In the genomic region with DNA sequence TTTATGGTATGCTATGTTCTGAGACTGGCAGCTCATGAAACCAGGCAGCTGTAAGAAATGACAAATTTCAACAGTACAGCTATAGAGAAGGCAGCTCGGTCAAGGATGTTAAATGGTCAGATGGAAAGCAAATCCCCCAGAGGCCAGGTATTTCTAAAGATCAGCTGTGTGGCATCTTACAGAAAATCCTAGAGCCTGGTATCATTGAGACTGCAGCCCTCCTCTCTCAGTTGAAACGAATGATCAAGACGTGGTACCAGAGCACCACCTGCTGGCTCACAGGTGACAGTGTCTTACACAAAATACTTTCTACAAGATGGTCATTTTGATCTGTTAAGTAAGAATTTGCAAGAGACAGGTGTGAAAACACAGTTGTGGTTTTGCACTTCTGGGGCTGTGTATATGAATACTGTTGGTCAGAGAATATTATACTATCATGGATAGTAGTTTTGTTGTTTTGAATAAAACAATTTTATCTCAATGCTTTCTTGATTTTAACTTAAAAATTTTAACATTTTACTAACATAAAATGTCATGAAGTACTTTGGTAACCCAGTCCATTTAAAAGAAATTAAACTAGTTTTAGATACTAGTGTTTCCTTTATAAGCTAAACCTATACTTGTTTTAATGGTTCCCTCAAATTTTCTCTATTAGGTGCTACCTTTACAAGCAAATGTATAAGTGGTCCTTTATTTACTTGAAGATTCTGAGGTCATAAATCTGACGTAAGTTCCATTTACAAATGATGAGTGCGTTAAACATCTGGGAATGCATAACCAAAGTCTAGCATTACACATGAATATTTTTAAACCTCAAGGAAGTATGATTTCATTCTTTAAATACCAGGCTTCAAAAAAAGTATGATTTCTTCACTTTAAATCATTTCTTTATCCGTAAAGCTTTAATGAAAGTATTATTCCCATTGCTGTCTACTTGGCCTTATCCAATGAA, we compare ENCODE assay signal across 8 cellular contexts.
DNase-seq lines count a peak whose midpoint lies in the region; ATAC-seq, FAIRE-seq and TF ChIP-seq lines count a peak whose summit lies in the region.

No MANE protein-coding gene starts in this region.

- no peak overlapping the region for H3K4me3 Mint-ChIP-seq in memory B cell

- H4K91ac ChIP-seq in H1 (replicated peaks; ENCODE audit: insufficient read length, low read length) = no peak overlapping the region

- H2BK120ac ChIP-seq in H1 (replicated peaks; ENCODE audit: low read depth, low read length) = no peak overlapping the region

- H3K14ac ChIP-seq in H1 (ENCODE audit: insufficient read length) = no peak overlapping the region

- H3K23me2 ChIP-seq in H1 (ENCODE audit: low read depth, low read length) = no peaks in the 10 kb centered on the region

- TF ChIP-seq EP300 in H1 (IDR thresholded peaks at IDR 0.05; ENCODE audit: borderline replicate concordance in 1 of 2, low read depth in 2 of 2, low read length in 2 of 2) = no peak

- H3K27ac Mint-ChIP-seq in memory B cell = no peak overlapping the region

- no peaks in the 10 kb centered on the region for H3K27me3 ChIP-seq in BE2C
- no peaks in the 10 kb centered on the region for H3K27me3 ChIP-seq in H1 (replicated peaks in 1 of 4; ENCODE audit: control insufficient read depth in 3 of 4, extremely low read depth in 1 of 4, insufficient read depth in 3 of 4, low read length in 3 of 4)

- H4K20me1 ChIP-seq in H1 (replicated peaks in 1 of 2; ENCODE audit: control insufficient read depth in 1 of 2, insufficient read depth in 2 of 2, low read length in 2 of 2) = no peaks in the 10 kb centered on the region

- no peak overlapping the region for H3K27ac ChIP-seq in H1 (ENCODE audit: low read depth, low read length)

- peaks cover 5% of the 10 kb centered on the region for H3K27me3 Mint-ChIP-seq in memory B cell

- no peak overlapping the region for H3K56ac ChIP-seq in H1 (replicated peaks; ENCODE audit: insufficient read length, low read depth, low read length)

- FAIRE-seq in H1 (lab: Jason Lieb, UNC) = peak; percentile 96

- POLR2A ChIA-PET in H1 (lab: Charles Lee; ENCODE audit: partially characterized antibody) = no interaction called here

- no peak overlapping the region for H2BK15ac ChIP-seq in H1 (ENCODE audit: low read length)

- H3K36me3 Mint-ChIP-seq in memory B cell = no peaks in the 10 kb centered on the region

- H2AK5ac ChIP-seq in H1 (ENCODE audit: low read depth, low read length) = no peak overlapping the region

- H3K4me3 ChIP-seq in BE2C (ENCODE audit: low read depth, low read length) (no peak overlapping the region), H1 (ENCODE audit: extremely low read depth in 1 of 4, insufficient read depth in 2 of 4, low read depth in 3 of 4, low read length in 4 of 4) (no peak overlapping the region)

- no peak overlapping the region for H4K8ac ChIP-seq in H1 (ENCODE audit: extremely low read depth, insufficient read depth, low read length)

- H3K23ac ChIP-seq in H1 (ENCODE audit: insufficient read length) = no peak overlapping the region

- H3K4me1 ChIP-seq in BE2C = no peaks in the 10 kb centered on the region; the same call in 1 of the 2 replicates
- H3K4me1 ChIP-seq in H1 (replicated peaks in 1 of 4; ENCODE audit: control insufficient read depth in 3 of 4, insufficient read depth in 4 of 4, low read length in 3 of 4) = 0 out of 7 replicates have a peak, but pooled peaks cover 0 to 2% (median 0%) of the 10 kb centered on the region in 4 experiments

- no peak overlapping the region for H2BK5ac ChIP-seq in H1 (ENCODE audit: low read depth, low read length)

- peak; percentile 94 for TF ChIP-seq CTCF in BE2C (IDR thresholded peaks at IDR 0.05; ENCODE audit: low read depth, low read length)
- peak; percentile 48 to 93 (median 91) for TF ChIP-seq CTCF in H1 (IDR thresholded peaks at IDR 0.05; ENCODE audit: control extremely low read depth in 1 of 3, insufficient read depth in 1 of 3, low read depth in 1 of 3, low read length in 3 of 3)

- H2BK12ac ChIP-seq in H1 (ENCODE audit: low read depth, low read length) = no peak overlapping the region

- no peak overlapping the region for H4K5ac ChIP-seq in H1 (ENCODE audit: insufficient read length, low read depth, low read length)

- no peak overlapping the region for H3K4me2 ChIP-seq in H1 (ENCODE audit: insufficient read depth in 1 of 2, low read depth in 2 of 2, low read length in 2 of 2)

- DNase-seq in BE2C (peak; percentile 75), NCI-H2227 treated with DMSO at 0.1 percent for 48 hours (lab: John Stamatoyannopoulos, UW) (peak; percentile 54), H1 (ENCODE audit: low read depth in 1 of 2, low spot score in 2 of 2) (no peak), memory B cell (ENCODE audit: low spot score in 2 of 2) (peak; percentile 17 to 40)
- DNase-seq in activated CD4-positive, alpha-beta T cell treated with anti-CD3 and anti-CD28 coated beads for 4 hours = peak; percentile 14 to 24
- DNase-seq in stimulated activated CD8-positive, alpha-beta memory T cell treated with anti-CD3 and anti-CD28 coated beads, Interleukin-4, amount 100 ng/mL, for 48 hours = peak; percentile 64

- H3K18ac ChIP-seq in H1 (ENCODE audit: extremely low read depth, low read length) = no peak overlapping the region

- no peak overlapping the region for H2AFZ ChIP-seq in H1 (ENCODE audit: low read length)

- no peaks in the 10 kb centered on the region for H3K9me3 Mint-ChIP-seq in memory B cell

- no peaks in the 10 kb centered on the region for H3K79me1 ChIP-seq in H1 (ENCODE audit: low read depth, low read length)

- H3K9ac ChIP-seq in H1 (replicated peaks in 1 of 4; ENCODE audit: extremely low read depth in 1 of 4, low read depth in 3 of 4, low read length in 3 of 4) = no peak overlapping the region

- peak; percentile 99 for TF ChIP-seq RAD21 in H1 (IDR thresholded peaks at IDR 0.05 in 1 of 2, conservative IDR thresholded peaks at IDR 0.05 in 1 of 2; ENCODE audit: low read depth in 2 of 2, low read length in 2 of 2)

- H3K79me2 ChIP-seq in H1 (ENCODE audit: control insufficient read depth in 1 of 2, insufficient read depth in 2 of 2, low read length in 2 of 2) = no peaks in the 10 kb centered on the region

- no peak overlapping the region for H3K4ac ChIP-seq in H1 (replicated peaks; ENCODE audit: insufficient read length, low read depth, low read length)

- H2BK20ac ChIP-seq in H1 (ENCODE audit: low read length) = no peak overlapping the region

- TF ChIP-seq POLR2A in H1 (IDR thresholded peaks at IDR 0.05; ENCODE audit: control extremely low read depth in 1 of 2, low read depth in 2 of 2, low read length in 2 of 2) = no peak

- peak; percentile 69 for ATAC-seq in GM18867 (IDR thresholded peaks at IDR 0.05; ENCODE audit: unreplicated experiment)
- ATAC-seq in HG03066 (IDR thresholded peaks at IDR 0.05; ENCODE audit: low read depth, unreplicated experiment) = peak; percentile 65
- peak; percentile 52 for ATAC-seq in memory B cell (ENCODE audit: low read depth)

- 50% methylated on average over 6 of the region's 6 CpGs; no CpG with 5 or more reads in 1 of the 2 experiments for WGBS in H1 (ENCODE audit: extremely low coverage in 1 of 2, insufficient coverage in 1 of 2, insufficient read length in 1 of 2, insufficient replicate concordance in 2 of 2, low coverage in 1 of 2, low lambda C conversion rate in 2 of 2, missing lambda C conversion rate in 1 of 2), 2 experiments

- CTCF ChIA-PET in H1 (lab: Charles Lee; ENCODE audit: partially characterized antibody) = interaction anchor here (0.6 to 4.1 kb wide), 48 partner anchors 8 to 614 kb away, joined by 3 to 35 read pairs (median 4); no protein-coding TSS in a partner anchor

- H3K9me3 ChIP-seq in BE2C (no peaks in the 10 kb centered on the region), H1 (ENCODE audit: insufficient read depth in 2 of 2, low read depth in 1 of 2, low read length in 1 of 2) (no peaks in the 10 kb centered on the region)

- no peaks in the 10 kb centered on the region for H3K4me1 Mint-ChIP-seq in memory B cell

- no peaks in the 10 kb centered on the region for H3K36me3 ChIP-seq in BE2C
- H3K36me3 ChIP-seq in H1 (ENCODE audit: control insufficient read depth in 2 of 4, insufficient read depth in 4 of 4, low read length in 3 of 4) = no peaks in the 10 kb centered on the region

TF ChIP-seq in H1, 55 proteins besides CTCF, POLR2A, EP300 and RAD21:
- TF ChIP-seq TAF1 (IDR thresholded peaks at IDR 0.05; ENCODE audit: low read depth, low read length) (no peak), GTF2F1 (IDR thresholded peaks at IDR 0.05; ENCODE audit: borderline replicate concordance, low read depth, low read length) (no peak), SAP30 (IDR thresholded peaks at IDR 0.05; ENCODE audit: insufficient read depth, insufficient replicate concordance, low read length) (no peak), EZH2 (IDR thresholded peaks at IDR 0.05; ENCODE audit: low read depth, low read length, severe bottlenecking) (no peak), RFX5 (IDR thresholded peaks at IDR 0.05; ENCODE audit: borderline replicate concordance, low read depth, low read length) (no peak), KDM5A (IDR thresholded peaks at IDR 0.05; ENCODE audit: low read length) (no peak)

Comparison
In these comparisons a context has a peak if more than half of its experiments do, and no peak if none do; other contexts are left out.
1. DNase-seq: peak in BE2C (single experiment), NCI-H2227 treated with DMSO at 0.1 percent for 48 hours (single experiment), activated CD4-positive, alpha-beta T cell treated with anti-CD3 and anti-CD28 coated beads for 4 hours (2 of 2), memory B cell (2 of 2) and stimulated activated CD8-positive, alpha-beta memory T cell treated with anti-CD3 and anti-CD28 coated beads, Interleukin-4, amount 100 ng/mL, for 48 hours (single experiment); none in H1 (0 of 2).
2. Peak in every context shown above with its lines, with median percentiles within 50 percentile points of each other: ATAC-seq.